Comparison of ENCODE assay signal across 1 cellular context in the genomic region with DNA sequence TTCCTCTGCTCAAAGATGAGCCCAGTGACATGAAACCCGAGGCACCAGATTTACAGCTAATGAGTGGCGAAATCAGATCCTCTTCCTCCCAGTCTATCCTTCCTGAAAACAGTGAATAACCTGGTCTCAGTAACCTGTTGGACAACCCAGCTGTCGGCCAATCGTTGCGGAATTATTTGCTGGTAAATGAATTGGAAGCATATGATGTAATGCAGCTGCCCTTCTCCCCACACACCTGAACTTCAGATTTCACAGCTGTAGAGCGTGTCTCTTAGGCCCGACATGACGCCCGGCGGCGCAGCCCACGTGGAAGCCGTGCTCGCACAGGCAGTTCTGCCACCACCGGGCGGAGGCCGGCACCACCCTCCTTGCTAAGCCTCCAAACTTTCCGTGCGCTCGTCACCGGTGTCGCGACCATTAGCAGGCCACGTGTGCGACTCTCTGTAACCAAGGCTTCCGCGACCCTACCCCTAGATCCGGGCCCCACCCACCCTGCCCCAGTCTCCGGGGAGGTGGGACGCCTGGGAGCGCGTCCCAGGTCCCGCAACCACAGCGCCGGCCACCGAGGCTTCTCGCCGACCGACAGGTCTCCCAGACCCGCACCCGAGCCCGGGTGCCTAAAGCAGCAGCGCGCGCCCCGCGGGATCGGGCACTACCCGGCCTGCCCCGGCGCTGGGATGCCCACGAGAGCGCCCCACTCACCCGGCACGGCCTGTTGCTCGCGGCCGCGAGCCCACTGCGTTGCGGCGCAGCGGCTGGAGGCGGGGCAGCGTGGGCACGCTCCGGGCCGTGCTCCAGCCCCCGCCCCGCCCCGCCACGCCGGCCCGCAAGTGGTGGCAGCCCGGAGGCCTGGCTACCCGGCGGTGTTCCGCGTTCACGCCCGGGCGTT.
TF ChIP-seq lines count a peak whose summit lies in the region.

Gene RIOX2, minus strand, starts transcription at position 753 of the 889 bp plus-strand sequence. CDS start 4,838 bp downstream, outside the sequence.

TF ChIP-seq in HepG2, 621 proteins besides CTCF, POLR2A, EP300 and RAD21 (continued from another document and continues in another):
- TF ChIP-seq GLMP (CRISPR knock-in tag; IDR thresholded peaks at IDR 0.05; ENCODE audit: borderline replicate concordance) (no peak), SALL2 (CRISPR knock-in tag; IDR thresholded peaks at IDR 0.05) (no peak), SP4 (CRISPR knock-in tag; IDR thresholded peaks at IDR 0.05) (no peak), ZHX2 (IDR thresholded peaks at IDR 0.05; ENCODE audit: low read depth) (no peak), ZHX2 (CRISPR knock-in tag; IDR thresholded peaks at IDR 0.05; ENCODE audit: borderline replicate concordance) (no peak), ZNF709 (CRISPR knock-in tag; IDR thresholded peaks at IDR 0.05) (peak; percentile 71; the same call in 1 of the 2 replicates), RFXAP (CRISPR knock-in tag; IDR thresholded peaks at IDR 0.05; ENCODE audit: borderline replicate concordance) (no peak), RELA (CRISPR knock-in tag; IDR thresholded peaks at IDR 0.05) (no peak), ZFAT (CRISPR knock-in tag; conservative IDR thresholded peaks at IDR 0.05) (no peak), ZNF282 (IDR thresholded peaks at IDR 0.05; ENCODE audit: partially characterized antibody) (no peak), NKX3-1 (CRISPR knock-in tag; IDR thresholded peaks at IDR 0.05) (peak; percentile 36; the same call in 1 of the 2 replicates), PRDM4 (CRISPR knock-in tag; IDR thresholded peaks at IDR 0.05; ENCODE audit: borderline replicate concordance) (no peak), NR2F6 (IDR thresholded peaks at IDR 0.05) (no peak), NR2F6 (CRISPR knock-in tag; IDR thresholded peaks at IDR 0.05) (no peak), SETDB1 (CRISPR knock-in tag; IDR thresholded peaks at IDR 0.05; ENCODE audit: borderline replicate concordance) (no peak), FUBP1 (CRISPR knock-in tag; IDR thresholded peaks at IDR 0.05; ENCODE audit: borderline replicate concordance) (no peak), ATF5 (CRISPR knock-in tag; IDR thresholded peaks at IDR 0.05; ENCODE audit: low read depth) (no peak), ZNF790 (CRISPR knock-in tag; IDR thresholded peaks at IDR 0.05; ENCODE audit: borderline replicate concordance) (0 out of 2 replicates have a peak, but pooled peaks have one; percentile 45), HOXA9 (CRISPR knock-in tag; IDR thresholded peaks at IDR 0.05; ENCODE audit: borderline replicate concordance) (0 out of 2 replicates have a peak, but pooled peaks have one; percentile 69), ZNF24 (IDR thresholded peaks at IDR 0.05) (no peak), ATF1 (CRISPR knock-in tag; IDR thresholded peaks at IDR 0.05) (no peak), ZNF543 (CRISPR knock-in tag; IDR thresholded peaks at IDR 0.05) (no peak), ZNF768 (CRISPR knock-in tag; IDR thresholded peaks at IDR 0.05) (peak; percentile 43; the same call in 1 of the 2 replicates), ZNF749 (CRISPR knock-in tag; IDR thresholded peaks at IDR 0.05; ENCODE audit: borderline replicate concordance) (no peak), SRF (IDR thresholded peaks at IDR 0.05; ENCODE audit: low read depth, low read length) (no peak), ZBTB21 (CRISPR knock-in tag; IDR thresholded peaks at IDR 0.05) (no peak), FLYWCH1 (CRISPR knock-in tag; IDR thresholded peaks at IDR 0.05) (no peak), ZNF281 (CRISPR knock-in tag; IDR thresholded peaks at IDR 0.05; ENCODE audit: borderline replicate concordance) (peak; percentile 29; the same call in 1 of the 2 replicates), ZNF780A (CRISPR knock-in tag; IDR thresholded peaks at IDR 0.05) (0 out of 2 replicates have a peak, but pooled peaks have one; percentile 40), GATAD1 (CRISPR knock-in tag; IDR thresholded peaks at IDR 0.05) (no peak; the same call in 1 of the 2 replicates), ZSCAN29 (CRISPR knock-in tag; conservative IDR thresholded peaks at IDR 0.05) (no peak), GATA4 (IDR thresholded peaks at IDR 0.05; ENCODE audit: borderline replicate concordance, low read depth) (no peak), ZNF225 (CRISPR knock-in tag; IDR thresholded peaks at IDR 0.05) (peak; percentile 81)
- TF ChIP-seq, protein P1, sequence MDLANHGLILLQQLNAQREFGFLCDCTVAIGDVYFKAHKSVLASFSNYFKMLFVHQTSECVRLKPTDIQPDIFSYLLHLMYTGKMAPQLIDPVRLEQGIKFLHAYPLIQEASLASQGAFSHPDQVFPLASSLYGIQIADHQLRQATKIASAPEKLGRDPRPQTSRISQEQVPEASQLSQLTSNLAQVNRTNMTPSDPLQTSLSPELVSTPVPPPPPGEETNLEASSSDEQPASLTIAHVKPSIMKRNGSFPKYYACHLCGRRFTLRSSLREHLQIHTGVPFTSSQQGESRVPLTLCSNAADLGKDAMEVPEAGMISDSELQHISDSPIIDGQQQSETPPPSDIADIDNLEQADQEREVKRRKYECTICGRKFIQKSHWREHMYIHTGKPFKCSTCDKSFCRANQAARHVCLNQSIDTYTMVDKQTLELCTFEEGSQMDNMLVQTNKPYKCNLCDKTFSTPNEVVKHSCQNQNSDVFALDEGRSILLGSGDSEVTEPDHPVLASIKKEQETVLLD (CRISPR knock-in tag; IDR thresholded peaks at IDR 0.05; ENCODE audit: low read depth): 0 out of 2 replicates have a peak, but pooled peaks have one; percentile 41
- TF ChIP-seq, protein P2, sequence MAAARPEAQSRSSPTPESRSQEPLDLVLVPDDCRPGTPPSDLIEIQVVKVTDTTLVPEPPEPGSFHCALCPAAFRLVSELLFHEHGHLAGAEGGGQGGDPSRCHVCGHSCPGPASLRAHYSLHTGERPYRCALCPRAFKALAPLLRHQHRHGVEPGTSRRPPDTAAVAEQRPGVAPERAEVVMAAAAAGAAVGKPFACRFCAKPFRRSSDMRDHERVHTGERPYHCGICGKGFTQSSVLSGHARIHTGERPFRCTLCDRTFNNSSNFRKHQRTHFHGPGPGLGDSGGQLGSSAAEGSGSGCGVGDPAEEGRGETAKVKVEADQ (CRISPR knock-in tag; IDR thresholded peaks at IDR 0.05; ENCODE audit: borderline replicate concordance): 0 out of 2 replicates have a peak, but pooled peaks have one; percentile 26
